In the genomic region with DNA sequence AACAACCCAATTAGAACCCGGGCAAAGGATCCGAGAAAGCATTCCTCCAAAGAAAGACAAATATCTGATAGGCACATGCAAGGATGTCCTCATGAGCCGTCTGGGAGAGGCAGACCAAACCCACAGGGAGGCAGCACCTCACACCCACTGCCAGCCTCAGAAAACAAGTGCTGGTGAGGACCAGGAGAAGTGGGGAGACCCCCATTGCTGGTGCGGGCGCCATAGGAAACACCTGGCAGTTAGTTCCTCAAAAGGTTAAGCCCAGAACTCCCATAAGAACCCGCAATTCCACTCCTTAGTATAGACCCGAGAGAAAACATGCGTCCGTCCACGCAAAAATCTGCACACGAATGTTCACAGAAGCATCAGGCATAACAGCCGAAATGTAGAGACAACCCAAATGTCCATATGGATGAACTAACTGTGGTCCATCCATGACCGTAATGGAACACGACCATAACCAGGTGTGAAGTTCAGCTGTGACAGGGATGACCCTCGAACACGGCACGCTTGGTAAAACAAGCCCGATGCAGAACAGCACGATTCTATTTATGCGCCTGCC, we compare ENCODE assay signal across 13 cellular contexts. TPM values are rescaled to one million over a fixed set of nuclear protein-coding genes. Genes with fewer than 3 reads are reported as not detected.
DNase-seq lines count a peak whose midpoint lies in the region; ATAC-seq, FAIRE-seq and TF ChIP-seq lines count a peak whose summit lies in the region.
"Had no signal": no experiment of that assay in that cellular context is flagged by ENCODE, and none has a peak within 500 bp of the region (broad histone marks: within the 10 kb centered on the region; RNA-seq: fewer than 3 reads in every experiment).

No MANE protein-coding gene starts in this region.

- H3K36me3 ChIP-seq in GM12878 (ENCODE audit: control insufficient read depth in 2 of 2, insufficient read depth in 2 of 2, low read length in 1 of 2) = peaks cover 0 to 5% of the 10 kb centered on the region in 2 experiments; a peak in 3 of 4 replicates

- POLR2A ChIA-PET in GM12878 (lab: Charles Lee) = interaction anchor here (0.5 kb wide), 1 partner anchor 9 kb away, joined by 8 read pairs; no protein-coding TSS in a partner anchor

- DNase-seq in CD14-positive monocyte (ENCODE audit: low spot score) = no peak
- peak in 1 of 2 experiments; percentile 24 for DNase-seq in HL-60 (ENCODE audit: low read depth in 1 of 2, low spot score in 1 of 2)
- DNase-seq in GM12878 (ENCODE audit: low read depth, low spot score) = no peak
- no peak for DNase-seq in Kasumi-1 (lab: John Stamatoyannopoulos, UW)
- DNase-seq in NCI-H1417 (lab: John Stamatoyannopoulos, UW) = no peak
- no peak for DNase-seq in NK-92 treated with Interleukin-12 subunit alpha and Interleukin-12 subunit beta, amount 100 ng/mL, for 24 hours (lab: John Stamatoyannopoulos, UW)
- DNase-seq: activated CD8-positive, alpha-beta memory T cell treated with anti-CD3 and anti-CD28 coated beads for 24 hours; HCEC 1CT; occipital lobe; stimulated activated CD4-positive, alpha-beta T cell treated with anti-CD3 and anti-CD28 coated beads, Interleukin-2, amount 100 ng/mL, for 48 hours had no signal

- no peaks in the 10 kb centered on the region for H3K27me3 ChIP-seq in HL-60 (ENCODE audit: insufficient read depth, poor library complexity, severe bottlenecking)
- H3K27me3 ChIP-seq in GM12878 (replicated peaks in 1 of 2; ENCODE audit: control insufficient read depth in 2 of 2, insufficient read depth in 2 of 2, low read length in 1 of 2) = no peaks in the 10 kb centered on the region

- ATAC-seq in GM12878 = 0 out of 3 replicates have a peak, but pooled peaks have one; percentile 3
- ATAC-seq in HG03095 (IDR thresholded peaks at IDR 0.05; ENCODE audit: unreplicated experiment) = no peak

- H3K4me1 Mint-ChIP-seq in CD14-positive monocyte (peaks cover 84% of the 10 kb centered on the region), nephron (peaks cover 72% of the 10 kb centered on the region)

- peak overlapping the region; percentile 35 to 92 (median 84) for H3K27ac Mint-ChIP-seq in CD14-positive monocyte
- peak overlapping the region; percentile 86 to 97 (median 97) for H3K27ac Mint-ChIP-seq in nephron

- RAD21 ChIA-PET in GM12878 (lab: Charles Lee; ENCODE audit: unreplicated experiment) = no interaction called here

- H3K79me2 ChIP-seq in GM12878 (ENCODE audit: control insufficient read depth, insufficient read depth, low read length) = peaks cover 85% of the 10 kb centered on the region

- in situ Hi-C loops in GM12878 (cut with MboI) = no loop called here

- no peak for FAIRE-seq in GM12878 (lab: Jason Lieb, UNC)

- TF ChIP-seq CTCF in CD14-positive monocyte (IDR thresholded peaks at IDR 0.05) = no peak
- no peak for TF ChIP-seq CTCF in HL-60 (IDR thresholded peaks at IDR 0.05; ENCODE audit: insufficient read depth, low read length)
- 0 out of 6 replicates have a peak, but pooled peaks of 1 of the 3 experiments have one; percentile 6 for TF ChIP-seq CTCF in GM12878 (IDR thresholded peaks at IDR 0.05 in 2 of 3, conservative IDR thresholded peaks at IDR 0.05 in 1 of 3; ENCODE audit: control insufficient read depth in 2 of 3, extremely low read depth in 1 of 3, insufficient read depth in 1 of 3, low read depth in 3 of 3, low read length in 3 of 3)
- TF ChIP-seq CTCF in nephron (IDR thresholded peaks at IDR 0.05; ENCODE audit: unreplicated experiment in 3 of 3) = no peak

- peak overlapping the region; percentile 36 for H3K4me2 ChIP-seq in GM12878 (ENCODE audit: control insufficient read depth, insufficient read depth)

- no peaks in the 10 kb centered on the region for H3K9me3 Mint-ChIP-seq in CD14-positive monocyte
- no peaks in the 10 kb centered on the region for H3K9me3 Mint-ChIP-seq in nephron

- TF ChIP-seq RAD21 in GM12878 (IDR thresholded peaks at IDR 0.05; ENCODE audit: insufficient read depth, low read depth, low read length) = no peak

- SMC1A ChIA-PET in GM12878 (lab: Charles Lee; ENCODE audit: uncharacterized antibody, unreplicated experiment) = no interaction called here

- H3K4me3 ChIP-seq in HL-60 (replicated peaks; ENCODE audit: insufficient read depth, low read length) (no peak overlapping the region), GM12878 (peak overlapping the region; percentile 55)

- peaks cover 13 to 28% of the 10 kb centered on the region in 2 donors for H3K36me3 Mint-ChIP-seq in CD14-positive monocyte
- H3K36me3 Mint-ChIP-seq in nephron (ENCODE audit: low read depth) = peaks cover 3% of the 10 kb centered on the region

- CTCF ChIA-PET in GM12878 (lab: Yijun Ruan, JAX) = no interaction called here

- intact Hi-C loops in CD14-positive monocyte (cut with micrococcal nuclease) (no loop called here), GM12878 (cut with micrococcal nuclease; ENCODE audit: unreplicated experiment) (no loop called here)

- peaks cover 0 to 4% (median 0%) of the 10 kb centered on the region in 3 donors for H3K27me3 Mint-ChIP-seq in CD14-positive monocyte (ENCODE audit: low read depth in 3 of 3)
- H3K27me3 Mint-ChIP-seq in nephron (ENCODE audit: low read depth) = no peaks in the 10 kb centered on the region

- no peak for TF ChIP-seq EP300 in GM12878 (IDR thresholded peaks at IDR 0.05; ENCODE audit: borderline replicate concordance in 1 of 2, control insufficient read depth in 1 of 2, low read depth in 2 of 2, low read length in 2 of 2)

- H3K9ac ChIP-seq in GM12878 (ENCODE audit: control insufficient read depth, insufficient read depth, low read length) = no peak overlapping the region

- 18% methylated on average over 20 of the region's 20 CpGs for WGBS in GM12878 (ENCODE audit: insufficient coverage, insufficient replicate concordance, low lambda C conversion rate, missing lambda C conversion rate)

- H3K4me3 Mint-ChIP-seq in CD14-positive monocyte = peak overlapping the region in 1 of 2 donors; percentile 20
- peak overlapping the region; percentile 9 to 60 (median 23) for H3K4me3 Mint-ChIP-seq in nephron

- H3K27ac ChIP-seq in HL-60 (replicated peaks) (0 out of 2 replicates have a peak overlapping the region, but pooled peaks have one; percentile 37), GM12878 (ENCODE audit: control insufficient read depth, insufficient read depth) (peak overlapping the region; percentile 60; the same call in 1 of the 2 replicates)
- H3K27ac ChIP-seq: C4-2B had no signal

- H3K4me1 ChIP-seq in GM12878 (ENCODE audit: control insufficient read depth, insufficient read depth, low read length) = peaks cover 44% of the 10 kb centered on the region

- no peaks in the 10 kb centered on the region; the same call in 1 of the 2 replicates for H4K20me1 ChIP-seq in GM12878 (ENCODE audit: control insufficient read depth, insufficient read depth)

- no TSS peak for BruUV-seq in GM12878 (replicated peaks; lab: Mats Ljungman, UMichigan)

- H2AFZ ChIP-seq in GM12878 (ENCODE audit: control insufficient read depth, low read depth, low read length) = no peak overlapping the region

- no peaks in the 10 kb centered on the region for H3K9me3 ChIP-seq in GM12878 (replicated peaks; ENCODE audit: control insufficient read depth, insufficient read depth, low read length)

- TF ChIP-seq POLR2A in GM12878 (IDR thresholded peaks at IDR 0.05; ENCODE audit: low read depth, low read length) = 0 out of 2 replicates have a peak, but pooled peaks have one; percentile 23

TF ChIP-seq in GM12878, 131 proteins besides CTCF, POLR2A, EP300 and RAD21 (continues in another document):
- TF ChIP-seq YY1 (IDR thresholded peaks at IDR 0.05; ENCODE audit: low read depth, low read length) (0 out of 2 replicates have a peak, but pooled peaks have one; percentile 49), EED (IDR thresholded peaks at IDR 0.05; ENCODE audit: low read depth) (0 out of 2 replicates have a peak, but pooled peaks have one; percentile 28), PAX5 (IDR thresholded peaks at IDR 0.05; ENCODE audit: borderline replicate concordance, low read depth, low read length) (no peak), TCF12 (IDR thresholded peaks at IDR 0.05; ENCODE audit: low read depth, low read length) (0 out of 2 replicates have a peak, but pooled peaks have one; percentile 41)

RNA-seq across cellular contexts. Expression of gene ZNF787, which starts 7.9 kb away (rescaled TPM):
- 1 to 10 TPM; 1.2 to 1.8 TPM for polyA plus RNA-seq in CD14-positive monocyte
- 18.7 and 27.6 TPM in 2 replicates for total RNA-seq in GM12878 (2013; cell fraction: nucleolus; rRNA removed)
- total RNA-seq in GM12878 (2014; rRNA removed) = 20.3 and 25.6 TPM in 2 replicates
- total RNA-seq in GM12878 (2014; rRNA removed; fragmentation: Illumina TruSeq; extraction: Trizol) = 6.2 and 7.8 TPM in 2 replicates
- 36.7 and 39.9 TPM in 2 replicates for total RNA-seq in GM12878 (2021)
- polyA plus RNA-seq in GM12878 (2011; ENCODE audit: low read depth) = 14.9 TPM
- polyA plus RNA-seq in GM12878 (2011; rRNA removed) = 2.4 and 5.4 TPM in 2 replicates
- polyA plus RNA-seq in GM12878 (2011; cell fraction: cytosol; rRNA removed) = 5.6 and 17.2 TPM in 2 replicates
- polyA plus RNA-seq in GM12878 (2011; cell fraction: nucleus; rRNA removed) = 15.5 and 21.2 TPM in 2 replicates
- 19.2 and 23.8 TPM in 2 replicates for polyA plus RNA-seq in GM12878 (2012)
- 0.59 and 2.9 TPM in 2 replicates for polyA plus RNA-seq in GM12878 (2014; fragmentation: Illumina TruSeq; extraction: Trizol)
- polyA plus RNA-seq in GM12878 (2014; fragmentation: Nextera tagmentation; extraction: Ambion mirVana) = under 1 TPM; 0.23 to 0.42 TPM
- polyA plus RNA-seq in GM12878 (2014; rRNA removed) = 27.0 and 36.3 TPM in 2 replicates
- polyA plus RNA-seq in GM12878 (2016; fragmentation: Nextera tagmentation; extraction: Ambion mirVana) = 1 to 10 TPM; 2.1 to 2.4 TPM
- polyA minus RNA-seq in GM12878 (2011; rRNA and poly(A)+ RNA removed) = 2.2 and 9.7 TPM in 2 replicates
- 10.3 and 12.4 TPM in 2 replicates for polyA minus RNA-seq in GM12878 (2011; cell fraction: cytosol; rRNA and poly(A)+ RNA removed)
- polyA minus RNA-seq in GM12878 (2011; cell fraction: nucleus; rRNA and poly(A)+ RNA removed) = 4.6 and 8.6 TPM in 2 replicates

RNA-seq across cellular contexts. Expression of gene ZNF444, which starts 27.9 kb away (rescaled TPM):
- polyA plus RNA-seq in CD14-positive monocyte (1 to 10 TPM; 2.7 to 3.5 TPM), GM12878 (2011; rRNA removed) (5.3 and 10.8 TPM in 2 replicates), GM12878 (2014; fragmentation: Illumina TruSeq; extraction: Trizol) (4.6 and 6.1 TPM in 2 replicates), GM12878 (2014; fragmentation: Nextera tagmentation; extraction: Ambion mirVana) (under 1 TPM; 0.45 to 0.99 TPM), GM12878 (2014; rRNA removed) (19.3 and 24.4 TPM in 2 replicates), GM12878 (2016; fragmentation: Nextera tagmentation; extraction: Ambion mirVana) (10 to 100 TPM; 12.5 to 14.5 TPM)
- total RNA-seq in GM12878 (2013; cell fraction: nucleolus; rRNA removed) = 28.2 and 28.8 TPM in 2 replicates
- total RNA-seq in GM12878 (2014; rRNA removed) (15.0 and 17.5 TPM in 2 replicates), GM12878 (2014; rRNA removed; fragmentation: Illumina TruSeq; extraction: Trizol) (2.8 and 3.7 TPM in 2 replicates), GM12878 (2021) (28.2 and 29.1 TPM in 2 replicates)
- polyA plus RNA-seq in GM12878 (2011; ENCODE audit: low read depth) = 5.4 TPM
- polyA plus RNA-seq in GM12878 (2011; cell fraction: cytosol; rRNA removed) = 14.4 and 19.5 TPM in 2 replicates
- polyA plus RNA-seq in GM12878 (2011; cell fraction: nucleus; rRNA removed) = 18.8 and 27.5 TPM in 2 replicates
- polyA plus RNA-seq in GM12878 (2012) = 18.9 and 21.3 TPM in 2 replicates
- polyA minus RNA-seq in GM12878 (2011; rRNA and poly(A)+ RNA removed) = 3.4 and 5.6 TPM in 2 replicates
- polyA minus RNA-seq in GM12878 (2011; cell fraction: cytosol; rRNA and poly(A)+ RNA removed) = 5.6 and 9.0 TPM in 2 replicates
- 1.6 and 6.8 TPM in 2 replicates for polyA minus RNA-seq in GM12878 (2011; cell fraction: nucleus; rRNA and poly(A)+ RNA removed)
